ENCODE assay signal across 8 cellular contexts in the genomic region with DNA sequence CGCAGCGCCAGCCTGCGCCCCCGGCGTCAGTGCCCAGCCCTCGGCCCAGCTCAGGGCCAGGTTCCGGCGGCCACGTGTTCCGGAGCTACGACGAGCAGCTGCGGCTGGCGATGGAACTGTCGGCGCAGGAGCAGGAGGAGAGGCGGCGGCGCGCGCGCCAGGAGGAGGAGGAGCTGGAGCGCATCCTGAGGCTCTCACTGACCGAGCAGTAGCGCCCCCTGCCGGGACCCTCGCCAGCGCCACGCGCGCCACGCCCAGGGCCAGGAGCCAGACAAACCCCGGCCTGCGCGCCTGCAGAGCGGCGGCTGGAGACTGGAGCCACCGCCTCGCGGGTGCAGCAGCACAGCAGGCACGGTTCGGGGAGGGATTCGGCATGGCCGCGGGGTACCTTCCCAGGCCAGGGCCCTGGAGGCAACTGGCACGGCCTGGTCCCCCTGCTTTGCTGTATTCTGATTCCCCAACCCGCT. TPM values are rescaled to one million over a fixed set of nuclear protein-coding genes. Genes with fewer than 3 reads are reported as not detected.
DNase-seq lines count a peak whose midpoint lies in the region; ATAC-seq and TF ChIP-seq lines count a peak whose summit lies in the region.

No MANE protein-coding gene starts in this region.

- H4K20me1 ChIP-seq in KMS-11 (ENCODE audit: insufficient read depth) (no peaks in the 10 kb centered on the region), neural cell (ENCODE audit: insufficient read depth) (no peaks in the 10 kb centered on the region)

- peaks cover 4% of the 10 kb centered on the region for H3K9me3 ChIP-seq in neural cell (ENCODE audit: low read length)

- H3K79me2 ChIP-seq in KMS-11 (ENCODE audit: insufficient read depth, low read depth), result no peaks in the 10 kb centered on the region
- H3K79me2 ChIP-seq in neural cell (replicated peaks; ENCODE audit: insufficient read depth, low read length), result no peaks in the 10 kb centered on the region

- H3K4me2 ChIP-seq in KMS-11 (peak overlapping the region; percentile 79), neural cell (ENCODE audit: low read length) (no peak overlapping the region)

- no peak for TF ChIP-seq RAD21 in neural cell (conservative IDR thresholded peaks at IDR 0.05)

- peak; percentile 55 for ATAC-seq in activated T-helper 17 cell treated with anti-CD3 and anti-CD28 coated beads, Interleukin-2, amount 50 U/mL, for 72 hours (replicated peaks)
- peak; percentile 63 for ATAC-seq in stimulated activated memory B cell treated with anti-CD40 and anti-IgM and Interleukin-4, amounts not matched to agents 10 μg/mL and 1 μg/mL and 100 μg/mL, for 72 hours
- ATAC-seq in GM21717 (IDR thresholded peaks at IDR 0.05; ENCODE audit: unreplicated experiment) (no peak), HG02852 (IDR thresholded peaks at IDR 0.05; ENCODE audit: unreplicated experiment) (no peak)

- no peak for TF ChIP-seq EP300 in neural cell (conservative IDR thresholded peaks at IDR 0.05; ENCODE audit: poor library complexity, severe bottlenecking)

- H3K27me3 ChIP-seq in KMS-11 (ENCODE audit: insufficient read depth, low read depth) (peaks cover 13% of the 10 kb centered on the region; the same call in 1 of the 2 replicates), neural cell (ENCODE audit: insufficient read depth, low read depth, low read length) (peaks cover 37% of the 10 kb centered on the region)

- no peaks in the 10 kb centered on the region for H3K36me3 ChIP-seq in KMS-11 (ENCODE audit: insufficient read depth)
- H3K36me3 ChIP-seq in neural cell (ENCODE audit: insufficient read depth, low read length), result peaks cover 10% of the 10 kb centered on the region

- H3K4me3 Mint-ChIP-seq in activated T-helper 17 cell treated with anti-CD3 and anti-CD28 coated beads, Interleukin-2, amount 50 U/mL, for 72 hours, result peak overlapping the region; percentile 85
- H3K4me3 Mint-ChIP-seq in stimulated activated memory B cell treated with anti-CD40 and anti-IgM and Interleukin-4, amounts not matched to agents 10 μg/mL and 1 μg/mL and 100 μg/mL, for 72 hours, result peak overlapping the region; percentile 55

- H2AFZ ChIP-seq in KMS-11 (ENCODE audit: low read depth), result peak overlapping the region; percentile 93; the same call in 1 of the 2 replicates
- H2AFZ ChIP-seq in neural cell (ENCODE audit: low read depth, low read length), result no peak overlapping the region

- H3K9ac ChIP-seq in KMS-11 (peak overlapping the region; percentile 16; the same call in 1 of the 2 replicates), neural cell (ENCODE audit: low read length) (no peak overlapping the region)

- TF ChIP-seq CTCF in KMS-11 (conservative IDR thresholded peaks at IDR 0.05; ENCODE audit: low read depth, low read length), result peak; percentile 86
- TF ChIP-seq CTCF in foreskin fibroblast (IDR thresholded peaks at IDR 0.05; ENCODE audit: low read depth, low read length), result peak; percentile 71
- TF ChIP-seq CTCF in neural cell (IDR thresholded peaks at IDR 0.05; ENCODE audit: poor library complexity, severe bottlenecking), result peak; percentile 32

- DNase-seq in CD1c-positive myeloid dendritic cell (ENCODE audit: extremely low spot score) (peak; percentile 97), foreskin fibroblast (peak; percentile 83 to 95)

- H3K9me3 Mint-ChIP-seq in activated T-helper 17 cell treated with anti-CD3 and anti-CD28 coated beads, Interleukin-2, amount 50 U/mL, for 72 hours, result no peaks in the 10 kb centered on the region
- no peaks in the 10 kb centered on the region for H3K9me3 Mint-ChIP-seq in stimulated activated memory B cell treated with anti-CD40 and anti-IgM and Interleukin-4, amounts not matched to agents 10 μg/mL and 1 μg/mL and 100 μg/mL, for 72 hours

- H3K4me1 ChIP-seq in KMS-11 (ENCODE audit: low read depth, poor library complexity, severe bottlenecking), result peaks cover 35% of the 10 kb centered on the region

- no peaks in the 10 kb centered on the region for H3K27me3 Mint-ChIP-seq in activated T-helper 17 cell treated with anti-CD3 and anti-CD28 coated beads, Interleukin-2, amount 50 U/mL, for 72 hours
- peaks cover 11% of the 10 kb centered on the region for H3K27me3 Mint-ChIP-seq in stimulated activated memory B cell treated with anti-CD40 and anti-IgM and Interleukin-4, amounts not matched to agents 10 μg/mL and 1 μg/mL and 100 μg/mL, for 72 hours

- H3K4me3 ChIP-seq in KMS-11 (IDR thresholded peaks at IDR 0.05; ENCODE audit: insufficient read depth, low read depth, low read length) (no peak overlapping the region), foreskin fibroblast (ENCODE audit: low read depth in 1 of 2, low read length in 2 of 2) (peak overlapping the region; percentile 18 to 24), neural cell (ENCODE audit: low read length) (no peak overlapping the region)

- H3K27ac Mint-ChIP-seq in activated T-helper 17 cell treated with anti-CD3 and anti-CD28 coated beads, Interleukin-2, amount 50 U/mL, for 72 hours, result no peak overlapping the region
- H3K27ac Mint-ChIP-seq in stimulated activated memory B cell treated with anti-CD40 and anti-IgM and Interleukin-4, amounts not matched to agents 10 μg/mL and 1 μg/mL and 100 μg/mL, for 72 hours, result no peak overlapping the region

- no peaks in the 10 kb centered on the region for H3K36me3 Mint-ChIP-seq in activated T-helper 17 cell treated with anti-CD3 and anti-CD28 coated beads, Interleukin-2, amount 50 U/mL, for 72 hours (ENCODE audit: low read depth)
- no peaks in the 10 kb centered on the region for H3K36me3 Mint-ChIP-seq in stimulated activated memory B cell treated with anti-CD40 and anti-IgM and Interleukin-4, amounts not matched to agents 10 μg/mL and 1 μg/mL and 100 μg/mL, for 72 hours

- peaks cover 23% of the 10 kb centered on the region for H3K4me1 Mint-ChIP-seq in activated T-helper 17 cell treated with anti-CD3 and anti-CD28 coated beads, Interleukin-2, amount 50 U/mL, for 72 hours
- H3K4me1 Mint-ChIP-seq in stimulated activated memory B cell treated with anti-CD40 and anti-IgM and Interleukin-4, amounts not matched to agents 10 μg/mL and 1 μg/mL and 100 μg/mL, for 72 hours, result peaks cover 47% of the 10 kb centered on the region

- H3K9me2 ChIP-seq in neural cell (ENCODE audit: insufficient read depth, low read length), result no peaks in the 10 kb centered on the region

- no peaks in the 10 kb centered on the region for H3F3A ChIP-seq in neural cell (ENCODE audit: insufficient read depth, low read length, poor library complexity, severe bottlenecking)

- no peak overlapping the region for H3K27ac ChIP-seq in KMS-11
- no peak overlapping the region for H3K27ac ChIP-seq in neural cell (ENCODE audit: low read length)

TF ChIP-seq in neural cell, 6 proteins besides CTCF, POLR2A, EP300 and RAD21:
- TF ChIP-seq EZH2 (IDR thresholded peaks at IDR 0.05; ENCODE audit: borderline replicate concordance, insufficient read depth, low read length, poor library complexity, severe bottlenecking), result no peak
- no peak for TF ChIP-seq POLR2AphosphoS5 (IDR thresholded peaks at IDR 0.05)

RNA-seq across cellular contexts. Expression of gene CORO6, which starts 9.3 kb away (rescaled TPM):
- 10 to 100 TPM in 1 of 2 donors, 1 to 10 TPM in 1; 2.5 to 12.0 TPM for total RNA-seq in activated T-helper 17 cell treated with anti-CD3 and anti-CD28 coated beads, Interleukin-2, amount 50 U/mL, for 72 hours
- 1.2 and 4.3 TPM in 2 replicates for polyA plus RNA-seq in neural cell
- polyA minus RNA-seq in neural cell, result 1.0 and 2.4 TPM in 2 replicates

RNA-seq across cellular contexts. Expression of gene ANKRD13B, which starts 20.5 kb away (rescaled TPM):
- total RNA-seq in activated T-helper 17 cell treated with anti-CD3 and anti-CD28 coated beads, Interleukin-2, amount 50 U/mL, for 72 hours, result 10 to 100 TPM; 10.4 to 27.7 TPM
- polyA plus RNA-seq in neural cell, result 35.0 and 42.7 TPM in 2 replicates
- polyA minus RNA-seq in neural cell, result 34.0 and 38.2 TPM in 2 replicates

RNA-seq across cellular contexts. Expression of gene GIT1, which starts 24.0 kb away (rescaled TPM):
- 10 to 100 TPM; 52.4 to 65.7 TPM for total RNA-seq in activated T-helper 17 cell treated with anti-CD3 and anti-CD28 coated beads, Interleukin-2, amount 50 U/mL, for 72 hours
- 20.5 and 41.4 TPM in 2 replicates for polyA plus RNA-seq in neural cell
- polyA minus RNA-seq in neural cell, result 40.1 and 42.1 TPM in 2 replicates

RNA-seq across cellular contexts. Expression of gene TP53I13, which starts 44.9 kb away (rescaled TPM):
- 10 to 100 TPM; 45.7 to 58.1 TPM for total RNA-seq in activated T-helper 17 cell treated with anti-CD3 and anti-CD28 coated beads, Interleukin-2, amount 50 U/mL, for 72 hours
- polyA plus RNA-seq in neural cell, result 18.4 and 23.3 TPM in 2 replicates
- polyA minus RNA-seq in neural cell, result 7.1 and 7.5 TPM in 2 replicates

RNA-seq across cellular contexts. Expression of gene ABHD15, which starts 46.6 kb away (rescaled TPM):
- 10 to 100 TPM; 10.1 to 15.1 TPM for total RNA-seq in activated T-helper 17 cell treated with anti-CD3 and anti-CD28 coated beads, Interleukin-2, amount 50 U/mL, for 72 hours
- polyA plus RNA-seq in neural cell, result 0.14 and 0.21 TPM in 2 replicates
- polyA minus RNA-seq in neural cell, result 0.24 and 0.46 TPM in 2 replicates

Comparison
In these comparisons a context has a peak if more than half of its experiments do, and no peak if none do; other contexts are left out.
1. H3K4me3 ChIP-seq: peak in foreskin fibroblast (2 of 2); none in KMS-11 (single experiment) and neural cell (single experiment).
2. CTCF ChIP-seq: peak in every context shown above with its lines; median percentile 86 in KMS-11; 71 in foreskin fibroblast; 32 in neural cell.
3. ATAC-seq: peak in activated T-helper 17 cell treated with anti-CD3 and anti-CD28 coated beads, Interleukin-2, amount 50 U/mL, for 72 hours (single experiment) and stimulated activated memory B cell treated with anti-CD40 and anti-IgM and Interleukin-4, amounts not matched to agents 10 μg/mL and 1 μg/mL and 100 μg/mL, for 72 hours (single experiment); none in GM21717 (single experiment) and HG02852 (single experiment).